In genomic region chr10:75404023-75404334, GRCh38 we compare ENCODE assay signal across 9 cellular contexts. TPM values are rescaled to one million over a fixed set of nuclear protein-coding genes. Genes with fewer than 3 reads are reported as not detected.
DNase-seq lines count a peak whose midpoint lies in the region; ATAC-seq and TF ChIP-seq lines count a peak whose summit lies in the region.
"Had no signal": no experiment of that assay in that cellular context is flagged by ENCODE, and none has a peak within 500 bp of the region (broad histone marks: within the 10 kb centered on the region; RNA-seq: fewer than 3 reads in every experiment).

No MANE protein-coding gene starts in this region.

- H3K27ac Mint-ChIP-seq in CD4-positive, alpha-beta memory T cell: no peak overlapping the region

- peaks cover 0 to 4% (median 0%) of the 10 kb centered on the region in 8 donors for H3K9me3 Mint-ChIP-seq in CD4-positive, alpha-beta memory T cell

- CTCF ChIA-PET in CD4-positive, alpha-beta memory T cell (lab: Charles Lee; ENCODE audit: partially characterized antibody): no interaction called here

- intact Hi-C loops in CD4-positive, alpha-beta memory T cell (cut with micrococcal nuclease): loop anchor here (5.0 kb wide), 2 partner anchors 503 to 633 kb away; no protein-coding TSS in a partner anchor

- H3K9me3 ChIP-seq in CD4-positive, alpha-beta memory T cell (ENCODE audit: control insufficient read depth in 1 of 2, low read length in 2 of 2): no peaks in the 10 kb centered on the region
- H3K9me3 ChIP-seq in MG63: no peaks in the 10 kb centered on the region
- H3K9me3 ChIP-seq in osteoblast (ENCODE audit: low read depth, low read length): no peaks in the 10 kb centered on the region

- no peak for TF ChIP-seq CTCF in epithelial cell of proximal tubule (conservative IDR thresholded peaks at IDR 0.05; ENCODE audit: low read depth, low read length)
- no peak for TF ChIP-seq CTCF in osteoblast (IDR thresholded peaks at IDR 0.05; ENCODE audit: extremely low read depth, low read depth, low read length)

- peaks cover 10 to 48% (median 31%) of the 10 kb centered on the region in 4 donors for H3K4me1 Mint-ChIP-seq in CD4-positive, alpha-beta memory T cell

- peaks cover 46 to 47% of the 10 kb centered on the region in 2 donors for H3K27me3 Mint-ChIP-seq in CD4-positive, alpha-beta memory T cell

- DNase-seq in CD4-positive, alpha-beta memory T cell: no peak
- DNase-seq in MG63 (no peak), epithelial cell of proximal tubule (ENCODE audit: low read depth) (no peak), osteoblast (ENCODE audit: insufficient read length, low spot score, missing footprints) (peak; percentile 83), ecto neural progenitor cell (ENCODE audit: low spot score) (no peak), NCI-H2171 (lab: John Stamatoyannopoulos, UW) (no peak)
- no peak for DNase-seq in activated CD4-positive, alpha-beta T cell treated with anti-CD3 and anti-CD28 coated beads, Interleukin-2, amount 50 U/mL, for 48 hours
- DNase-seq: activated CD4-positive, alpha-beta T cell treated with anti-CD3 and anti-CD28 coated beads, Interleukin-2, amount 50 U/mL, for 1 hour had no signal

- no peak overlapping the region for H2AFZ ChIP-seq in osteoblast (ENCODE audit: low read length)

- peaks cover 21% of the 10 kb centered on the region for H3K79me2 ChIP-seq in osteoblast (ENCODE audit: insufficient read depth, low read length)

- H3K4me1 ChIP-seq in CD4-positive, alpha-beta memory T cell (ENCODE audit: insufficient read depth, low read length): peaks cover 44% of the 10 kb centered on the region
- H3K4me1 ChIP-seq in osteoblast (ENCODE audit: insufficient read depth, low read length): peaks cover 12% of the 10 kb centered on the region

- H4K20me1 ChIP-seq in osteoblast (ENCODE audit: insufficient read depth, low read length): peaks cover 10% of the 10 kb centered on the region

- H3K4me3 ChIP-seq in CD4-positive, alpha-beta memory T cell (ENCODE audit: low read length in 2 of 2): no peak overlapping the region
- H3K4me3 ChIP-seq in MG63 (peak overlapping the region; percentile 66), epithelial cell of proximal tubule (ENCODE audit: low read depth, low read length) (peak overlapping the region; percentile 99), osteoblast (ENCODE audit: insufficient read depth, low read length) (peak overlapping the region; percentile 100)

- H3K27ac ChIP-seq in CD4-positive, alpha-beta memory T cell (ENCODE audit: low read depth, low read length): no peak overlapping the region
- H3K27ac ChIP-seq in osteoblast (ENCODE audit: low read depth, low read length): no peak overlapping the region

- H3K27me3 ChIP-seq in CD4-positive, alpha-beta memory T cell (ENCODE audit: insufficient read depth, low read length): peaks cover 22% of the 10 kb centered on the region
- H3K27me3 ChIP-seq in MG63 (no peaks in the 10 kb centered on the region), osteoblast (ENCODE audit: insufficient read depth, low read length) (no peaks in the 10 kb centered on the region)

- ATAC-seq in HG02798 (IDR thresholded peaks at IDR 0.05; ENCODE audit: poor library complexity, unreplicated experiment): no peak

- peaks cover 0 to 3% of the 10 kb centered on the region in 2 donors for H3K36me3 Mint-ChIP-seq in CD4-positive, alpha-beta memory T cell

- POLR2A ChIA-PET in CD4-positive, alpha-beta memory T cell (lab: Charles Lee; ENCODE audit: partially characterized antibody): no interaction called here

- no peaks in the 10 kb centered on the region for H3K36me3 ChIP-seq in CD4-positive, alpha-beta memory T cell (ENCODE audit: insufficient read depth, low read length)
- H3K36me3 ChIP-seq in MG63: peaks cover 8% of the 10 kb centered on the region
- H3K36me3 ChIP-seq in osteoblast (ENCODE audit: insufficient read depth, low read length): no peaks in the 10 kb centered on the region

- H3K4me3 Mint-ChIP-seq in CD4-positive, alpha-beta memory T cell: peak overlapping the region in 7 of 8 donors; percentile 6 to 76 (median 33)

- peak overlapping the region; percentile 98 for H3K4me2 ChIP-seq in osteoblast (ENCODE audit: insufficient read depth, low read length)

RNA-seq across cellular contexts. Expression of gene ZNF503, which starts 2.4 kb away (rescaled TPM):
- under 1 TPM in 1 of 2 experiments, not detected in 1; 0.12 TPM for total RNA-seq in CD4-positive, alpha-beta memory T cell
- not detected for polyA plus RNA-seq in CD4-positive, alpha-beta memory T cell
- total RNA-seq in MG63 (2014; rRNA removed; shearing (Covaris generic); ENCODE audit: low replicate concordance): 6.2 and 8.8 TPM in 2 replicates
- 8.5 and 9.6 TPM in 2 replicates for total RNA-seq in epithelial cell of proximal tubule
- total RNA-seq in osteoblast: 18.5 and 19.4 TPM in 2 replicates

RNA-seq across cellular contexts. Expression of gene LRMDA, which starts 27.4 kb away (rescaled TPM):
- not detected for total RNA-seq in CD4-positive, alpha-beta memory T cell
- polyA plus RNA-seq in CD4-positive, alpha-beta memory T cell: not detected
- 1.3 TPM in 1 of 2 replicates, not detected in the other for total RNA-seq in MG63 (2014; rRNA removed; shearing (Covaris generic); ENCODE audit: low replicate concordance)
- total RNA-seq in epithelial cell of proximal tubule (0.75 and 7.2 TPM in 2 replicates), osteoblast (17.1 and 18.5 TPM in 2 replicates)

Comparison
In these comparisons a context has a peak if more than half of its experiments do, and no peak if none do; other contexts are left out.
1. H3K4me3 ChIP-seq: peak in MG63 (single experiment), epithelial cell of proximal tubule (single experiment) and osteoblast (single experiment); none in CD4-positive, alpha-beta memory T cell (0 of 2).